In the genomic region with DNA sequence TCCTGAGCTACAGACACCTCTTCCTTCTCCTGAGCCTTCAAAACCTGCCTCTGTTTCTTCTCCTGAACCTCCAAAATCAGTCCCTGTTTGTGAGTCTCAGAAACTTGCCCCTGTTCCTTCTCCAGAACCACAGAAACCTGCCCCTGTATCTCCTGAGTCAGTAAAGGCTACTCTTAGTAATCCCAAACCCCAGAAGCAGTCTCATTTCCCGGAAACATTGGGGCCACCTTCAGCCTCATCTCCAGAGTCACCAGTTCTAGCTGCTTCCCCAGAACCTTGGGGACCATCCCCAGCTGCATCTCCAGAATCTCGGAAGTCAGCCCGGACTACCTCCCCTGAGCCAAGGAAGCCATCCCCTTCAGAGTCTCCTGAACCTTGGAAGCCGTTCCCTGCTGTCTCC, we compare ENCODE assay signal across 16 cellular contexts. TPM values are rescaled to one million over a fixed set of nuclear protein-coding genes. Genes with fewer than 3 reads are reported as not detected.
A peak's percentile ranks its signal among the peaks of the same experiment; 100 is the strongest.
DNase-seq lines count a peak whose midpoint lies in the region; ATAC-seq and TF ChIP-seq lines count a peak whose summit lies in the region.
"Had no signal": no experiment of that assay in that cellular context is flagged by ENCODE, and none has a peak within 500 bp of the region (broad histone marks: within the 10 kb centered on the region; RNA-seq: fewer than 3 reads in every experiment).

No MANE protein-coding gene starts in this region.

- H3K79me2 ChIP-seq in PC-3 (ENCODE audit: low read length) = peaks cover 22% of the 10 kb centered on the region

- peaks cover 4% of the 10 kb centered on the region; the same call in 1 of the 2 replicates for H3K4me1 ChIP-seq in PC-3 (ENCODE audit: insufficient read depth, low read length)
- H3K4me1 ChIP-seq: Caco-2 had no signal

- H3K36me3 ChIP-seq in PC-3 (ENCODE audit: low read depth, low read length) = peaks cover 36% of the 10 kb centered on the region

- H3K27me3 ChIP-seq in PC-3 (ENCODE audit: low read length) = no peaks in the 10 kb centered on the region

- no peak overlapping the region for H3K9ac ChIP-seq in PC-3 (ENCODE audit: low read length)

- TF ChIP-seq CTCF in nephron progenitor cell (IDR thresholded peaks at IDR 0.05) (no peak), PC-3 (conservative IDR thresholded peaks at IDR 0.05; ENCODE audit: low read depth, low read length) (no peak)

- POLR2A ChIA-PET in PC-3 (lab: Charles Lee; ENCODE audit: unreplicated experiment) = no interaction called here

- peak; percentile 65 to 66 for ATAC-seq in activated naive CD4-positive, alpha-beta T cell treated with anti-CD3 and anti-CD28 coated beads, Interleukin-2, amount 50 U/mL, for 72 hours
- ATAC-seq in activated T-helper 17 cell treated with anti-CD3 and anti-CD28 coated beads, Interleukin-2, amount 50 U/mL, for 72 hours (replicated peaks) = peak; percentile 91
- ATAC-seq in PC-3 = no peak
- ATAC-seq: HCT116 had no signal

- H3K9me3 ChIP-seq in PC-3 (ENCODE audit: low read length) = no peaks in the 10 kb centered on the region

- H2AFZ ChIP-seq in PC-3 (ENCODE audit: low read length) = no peak overlapping the region

- H3K27me3 Mint-ChIP-seq in activated T-helper 17 cell treated with anti-CD3 and anti-CD28 coated beads, Interleukin-2, amount 50 U/mL, for 72 hours = no peaks in the 10 kb centered on the region
- no peaks in the 10 kb centered on the region for H3K27me3 Mint-ChIP-seq in nephron progenitor cell (ENCODE audit: low read depth, poor library complexity)

- H3F3A ChIP-seq in PC-3 (ENCODE audit: low read length, unreplicated experiment) = no peaks in the 10 kb centered on the region

- peak overlapping the region; percentile 56 for H3K4me3 Mint-ChIP-seq in activated T-helper 17 cell treated with anti-CD3 and anti-CD28 coated beads, Interleukin-2, amount 50 U/mL, for 72 hours
- no peak overlapping the region for H3K4me3 Mint-ChIP-seq in nephron progenitor cell

- H3K27ac ChIP-seq in PC-3 (ENCODE audit: low read length) = no peak overlapping the region

- no peak overlapping the region for H3K4me2 ChIP-seq in PC-3 (ENCODE audit: low read length)

- peaks cover 45% of the 10 kb centered on the region for H3K4me1 Mint-ChIP-seq in activated T-helper 17 cell treated with anti-CD3 and anti-CD28 coated beads, Interleukin-2, amount 50 U/mL, for 72 hours
- peaks cover 6% of the 10 kb centered on the region for H3K4me1 Mint-ChIP-seq in nephron progenitor cell

- BruUV-seq in PC-3 (replicated peaks; lab: Mats Ljungman, UMichigan) = no TSS peak

- peaks cover 24 to 71% of the 10 kb centered on the region in 2 donors for H3K36me3 Mint-ChIP-seq in activated naive CD4-positive, alpha-beta T cell treated with anti-CD3 and anti-CD28 coated beads, Interleukin-2, amount 50 U/mL, for 72 hours
- H3K36me3 Mint-ChIP-seq in activated T-helper 17 cell treated with anti-CD3 and anti-CD28 coated beads, Interleukin-2, amount 50 U/mL, for 72 hours (ENCODE audit: low read depth) = peaks cover 96% of the 10 kb centered on the region
- H3K36me3 Mint-ChIP-seq in nephron progenitor cell (ENCODE audit: low read depth) = peaks cover 96% of the 10 kb centered on the region

- H4K20me1 ChIP-seq in PC-3 (ENCODE audit: low read length) = peaks cover 20% of the 10 kb centered on the region

- H3K9me3 Mint-ChIP-seq in activated naive CD4-positive, alpha-beta T cell treated with anti-CD3 and anti-CD28 coated beads, Interleukin-2, amount 50 U/mL, for 72 hours = no peaks in the 10 kb centered on the region
- H3K9me3 Mint-ChIP-seq in activated T-helper 17 cell treated with anti-CD3 and anti-CD28 coated beads, Interleukin-2, amount 50 U/mL, for 72 hours = no peaks in the 10 kb centered on the region
- H3K9me3 Mint-ChIP-seq in nephron progenitor cell = peaks cover 18% of the 10 kb centered on the region

- no peak overlapping the region for H3K4me3 ChIP-seq in PC-3 (ENCODE audit: low read length)

- CTCF ChIA-PET in PC-3 (lab: Charles Lee) = no interaction called here

- intact Hi-C loops in PC-3 (cut with micrococcal nuclease) = no loop called here

- H3K27ac Mint-ChIP-seq in activated naive CD4-positive, alpha-beta T cell treated with anti-CD3 and anti-CD28 coated beads, Interleukin-2, amount 50 U/mL, for 72 hours = peak overlapping the region; percentile 68 to 90
- peak overlapping the region; percentile 82 for H3K27ac Mint-ChIP-seq in activated T-helper 17 cell treated with anti-CD3 and anti-CD28 coated beads, Interleukin-2, amount 50 U/mL, for 72 hours
- H3K27ac Mint-ChIP-seq in nephron progenitor cell = peak overlapping the region; percentile 64

- peak; percentile 30 for DNase-seq in activated CD4-positive, alpha-beta T cell treated with anti-CD3 and anti-CD28 coated beads for 48 hours
- DNase-seq in activated CD4-positive, alpha-beta T cell treated with anti-CD3 and anti-CD28 coated beads for 1 hour = no peak
- no peak for DNase-seq in activated naive CD4-positive, alpha-beta T cell treated with anti-CD3 and anti-CD28 coated beads, Interleukin-2, amount 50 U/mL, for 72 hours (ENCODE audit: low spot score in 2 of 2)
- DNase-seq in activated naive CD4-positive, alpha-beta T cell treated with Interleukin-2 at 50 U/mL for 16 hours = no peak
- DNase-seq in nephron progenitor cell = no peak
- no peak for DNase-seq in nucleus accumbens (lab: John Stamatoyannopoulos, UW)
- no peak for DNase-seq in PC-3
- DNase-seq: C1 segment of cervical spinal cord, Caco-2, DMS53, MV-4-11, NCI-H1436, NCI-H2029 treated with DMSO at 0.1 percent for 48 hours, NCI-H510A had no signal

- H3K9me2 ChIP-seq in PC-3 (replicated peaks; ENCODE audit: low read length) = no peaks in the 10 kb centered on the region

RNA-seq across cellular contexts. Expression of gene CHAMP1, which starts 10.0 kb away (rescaled TPM):
- total RNA-seq in activated naive CD4-positive, alpha-beta T cell treated with anti-CD3 and anti-CD28 coated beads, Interleukin-2, amount 50 U/mL, for 72 hours = 10 to 100 TPM; 29.2 to 40.5 TPM
- 10 to 100 TPM; 26.6 to 34.6 TPM for total RNA-seq in activated T-helper 17 cell treated with anti-CD3 and anti-CD28 coated beads, Interleukin-2, amount 50 U/mL, for 72 hours
- total RNA-seq in PC-3 (2014; rRNA removed) = 8.3 and 10.6 TPM in 2 replicates

RNA-seq across cellular contexts. Expression of gene UPF3A, which starts 42.9 kb away (rescaled TPM):
- total RNA-seq in activated naive CD4-positive, alpha-beta T cell treated with anti-CD3 and anti-CD28 coated beads, Interleukin-2, amount 50 U/mL, for 72 hours = 10 to 100 TPM; 42.2 to 76.8 TPM
- total RNA-seq in activated T-helper 17 cell treated with anti-CD3 and anti-CD28 coated beads, Interleukin-2, amount 50 U/mL, for 72 hours = 10 to 100 TPM; 45.7 to 60.4 TPM
- total RNA-seq in PC-3 (2014; rRNA removed) = 17.4 and 18.1 TPM in 2 replicates
